Comparison of ENCODE assay signal across 8 cellular contexts in the genomic region with DNA sequence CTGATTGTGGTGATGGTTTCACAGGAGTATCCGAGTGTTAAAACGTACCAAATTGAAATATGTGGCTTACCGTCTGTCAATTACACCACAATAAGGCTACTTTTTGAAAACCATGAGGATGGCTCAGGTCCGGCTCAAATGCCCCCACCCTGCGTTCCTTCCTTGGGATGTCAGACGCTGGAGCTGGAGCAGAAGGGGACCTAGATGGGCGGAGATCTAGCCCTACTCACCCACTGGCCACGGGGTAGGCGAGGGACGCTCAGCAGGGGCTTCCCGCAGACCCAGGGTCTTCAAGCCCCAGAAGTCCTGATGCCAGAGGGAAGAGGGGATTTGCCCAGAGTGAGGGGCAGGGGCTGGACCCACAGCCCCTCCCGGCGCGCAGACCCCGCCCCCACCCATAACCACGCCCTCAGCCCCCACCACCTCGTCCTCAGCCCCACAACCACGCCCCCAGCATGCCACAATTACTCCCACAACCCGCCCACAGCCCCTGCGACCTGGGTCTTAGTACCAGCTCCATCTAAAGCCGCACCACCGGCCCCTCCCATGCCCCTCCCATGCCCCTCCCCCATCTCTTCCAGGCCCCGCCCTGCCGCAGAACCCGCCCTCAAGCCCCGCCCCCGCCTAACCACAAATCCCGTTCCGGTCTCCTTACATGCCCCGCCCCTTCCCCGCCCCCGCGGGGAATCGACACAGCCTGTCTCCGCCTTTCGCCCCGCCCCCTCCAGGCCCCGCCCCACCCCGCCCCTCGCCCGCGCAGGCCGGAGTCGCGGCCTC. TPM values are rescaled to one million over a fixed set of nuclear protein-coding genes. Genes with fewer than 3 reads are reported as not detected.
A peak's percentile ranks its signal among the peaks of the same experiment; 100 is the strongest.
DNase-seq lines count a peak whose midpoint lies in the region; ATAC-seq and TF ChIP-seq lines count a peak whose summit lies in the region.

A gene with protein sequence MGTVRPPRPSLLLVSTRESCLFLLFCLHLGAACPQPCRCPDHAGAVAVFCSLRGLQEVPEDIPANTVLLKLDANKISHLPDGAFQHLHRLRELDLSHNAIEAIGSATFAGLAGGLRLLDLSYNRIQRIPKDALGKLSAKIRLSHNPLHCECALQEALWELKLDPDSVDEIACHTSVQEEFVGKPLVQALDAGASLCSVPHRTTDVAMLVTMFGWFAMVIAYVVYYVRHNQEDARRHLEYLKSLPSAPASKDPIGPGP (plus strand): TSS at position 764 of the 777 bp plus-strand sequence. CDS start 1,135 bp downstream, outside the sequence.

- CTCF ChIA-PET in A673 (lab: Charles Lee) = no interaction called here
- CTCF ChIA-PET in activated CD8-positive, alpha-beta memory T cell treated with anti-CD3 and anti-CD28 coated beads, Interleukin-2, amount 10 ng/mL, durations not matched to agents 7 days and 5 days (lab: Charles Lee) = interaction anchor here (0.8 to 1.7 kb wide), 3 partner anchors 25 to 29 kb away, joined by 3 read pairs; no protein-coding TSS in a partner anchor

- no peak within 1 kb of the TSS for H3K27ac Mint-ChIP-seq in activated CD8-positive, alpha-beta memory T cell treated with anti-CD3 and anti-CD28 coated beads, Interleukin-2, amount 10 ng/mL, durations not matched to agents 7 days and 5 days

- H3K4me3 ChIP-seq in A673 (ENCODE audit: low read depth, low read length, poor library complexity, severe bottlenecking) = peak within 1 kb of the TSS; percentile 61

- H3K4me1 Mint-ChIP-seq in activated CD8-positive, alpha-beta memory T cell treated with anti-CD3 and anti-CD28 coated beads, Interleukin-2, amount 10 ng/mL, durations not matched to agents 7 days and 5 days = peaks cover 8% of the 10 kb centered on the region

- H3K4me1 ChIP-seq in A673 (ENCODE audit: insufficient read depth, low read length, poor library complexity, severe bottlenecking) = no peaks in the 10 kb centered on the region

- H3K27me3 Mint-ChIP-seq in activated CD8-positive, alpha-beta memory T cell treated with anti-CD3 and anti-CD28 coated beads, Interleukin-2, amount 10 ng/mL, durations not matched to agents 7 days and 5 days = peaks cover 34% of the 10 kb centered on the region

- no peaks in the 10 kb centered on the region for H3K36me3 ChIP-seq in A673 (ENCODE audit: insufficient read depth, low read length, poor library complexity, severe bottlenecking)

- peaks cover 8% of the 10 kb centered on the region for H3K9me3 Mint-ChIP-seq in activated CD8-positive, alpha-beta memory T cell treated with anti-CD3 and anti-CD28 coated beads, Interleukin-2, amount 10 ng/mL, durations not matched to agents 7 days and 5 days (ENCODE audit: low read depth)

- H3K27me3 ChIP-seq in A673 (replicated peaks; ENCODE audit: insufficient read depth, low read depth, low read length, poor library complexity) = peaks cover 26% of the 10 kb centered on the region

- no TSS peak for BruUV-seq in A673 (replicated peaks; lab: Mats Ljungman, UMichigan)

- H3K36me3 Mint-ChIP-seq in activated CD8-positive, alpha-beta memory T cell treated with anti-CD3 and anti-CD28 coated beads, Interleukin-2, amount 10 ng/mL, durations not matched to agents 7 days and 5 days = no peaks in the 10 kb centered on the region

- intact Hi-C loops in A673 (cut with micrococcal nuclease; ENCODE audit: unreplicated experiment) = loop anchor here (10.0 kb wide), 1 partner anchor 100 kb away; a partner anchor contains a TSS

- peak within 1 kb of the TSS; percentile 69 for H3K4me3 Mint-ChIP-seq in activated CD8-positive, alpha-beta memory T cell treated with anti-CD3 and anti-CD28 coated beads, Interleukin-2, amount 10 ng/mL, durations not matched to agents 7 days and 5 days

- no peak within 1 kb of the TSS for H3K27ac ChIP-seq in A673 (ENCODE audit: low read depth, low read length, poor library complexity, severe bottlenecking)

- peaks cover 6% of the 10 kb centered on the region for H3K9me3 ChIP-seq in A673 (ENCODE audit: low read depth, low read length, poor library complexity, severe bottlenecking)

- DNase-seq in A673 (ENCODE audit: low spot score) (peak; percentile 91), GM20000 (ENCODE audit: low spot score) (peak; percentile 95), NCI-H2227 treated with DMSO at 0.1 percent for 48 hours (lab: John Stamatoyannopoulos, UW) (peak; percentile 92), epidermal melanocyte (ENCODE audit: insufficient read length, low spot score) (peak; percentile 76), mucosa of gallbladder (ENCODE audit: low spot score) (peak; percentile 74)
- peak; percentile 87 for DNase-seq in activated CD8-positive, alpha-beta memory T cell treated with anti-CD3 and anti-CD28 coated beads, Interleukin-2, amount 10 ng/mL, durations not matched to agents 7 days and 5 days
- DNase-seq in stimulated activated CD8-positive, alpha-beta memory T cell treated with anti-CD3 and anti-CD28 coated beads, Interleukin-4, amount 100 ng/mL, for 1 hour (ENCODE audit: low read depth in 2 of 2, low spot score in 1 of 2) = peak; percentile 37 to 60

- ATAC-seq in activated CD8-positive, alpha-beta memory T cell treated with anti-CD3 and anti-CD28 coated beads, Interleukin-2, amount 10 ng/mL, durations not matched to agents 7 days and 5 days = peak; percentile 77
- ATAC-seq in GM18858 (IDR thresholded peaks at IDR 0.05; ENCODE audit: unreplicated experiment) = no peak

- TF ChIP-seq CTCF in A673 (conservative IDR thresholded peaks at IDR 0.05; ENCODE audit: low read depth, low read length) = no peak
- TF ChIP-seq CTCF in GM20000 (IDR thresholded peaks at IDR 0.05; ENCODE audit: extremely low read depth, missing control alignments) = no peak

- POLR2A ChIA-PET in A673 (lab: Charles Lee; ENCODE audit: low non-redundant PET) = interaction anchor here (0.7 kb wide), 1 partner anchor 97 kb away, joined by 9 read pairs; no protein-coding TSS in a partner anchor

RNA-seq across cellular contexts. Expression of the gene that starts here (rescaled TPM):
- total RNA-seq in A673 (2021) (1.5 and 3.1 TPM in 2 replicates), mucosa of gallbladder (15.6 TPM)
- 1 to 10 TPM; 2.3 to 3.9 TPM for total RNA-seq in activated CD8-positive, alpha-beta memory T cell treated with anti-CD3 and anti-CD28 coated beads, Interleukin-2, amount 10 ng/mL, durations not matched to agents 7 days and 5 days
